ENCODE assay signal across 7 cellular contexts in genomic region chr7:143337216-143337615, GRCh38. TPM values are rescaled to one million over a fixed set of nuclear protein-coding genes. Genes with fewer than 3 reads are reported as not detected.
"Had no signal": no experiment of that assay in that cellular context is flagged by ENCODE, and none has a peak within 500 bp of the region (broad histone marks: within the 10 kb centered on the region; RNA-seq: fewer than 3 reads in every experiment).

No MANE protein-coding gene starts in this region.

- ATAC-seq: HepG2 had no signal

- H3K4me1 Mint-ChIP-seq: H9 had no signal

- H3K4me3 ChIP-seq: GM23248 had no signal

- H3K27ac ChIP-seq: GM23248, HL-60 had no signal

- H3K4me3 Mint-ChIP-seq: H9, IgD-negative memory B cell had no signal

- H2AFZ ChIP-seq: GM23248 had no signal

- H3K9me3 Mint-ChIP-seq: H9, IgD-negative memory B cell had no signal

- H3K36me3 Mint-ChIP-seq: IgD-negative memory B cell had no signal

- DNase-seq: GM23248, H9, HCEC 1CT had no signal

- H3K27ac Mint-ChIP-seq: H9 had no signal

- H3K9ac ChIP-seq: GM23248 had no signal

RNA-seq across cellular contexts. Expression of gene CLCN1, which starts 21.3 kb away (rescaled TPM):
- total RNA-seq: GM23248, HepG2, HT1080 had no signal

RNA-seq across cellular contexts. Expression of gene TMEM139, which starts 52.5 kb away (rescaled TPM):
- total RNA-seq: GM23248, HT1080 had no signal
